In genomic region chr5:138491669-138492551, GRCh38 we compare ENCODE assay signal across 8 cellular contexts. TPM values are rescaled to one million over a fixed set of nuclear protein-coding genes. Genes with fewer than 3 reads are reported as not detected.
DNase-seq lines count a peak whose midpoint lies in the region; ATAC-seq lines count a peak whose summit lies in the region.

No MANE protein-coding gene starts in this region.

- H2BK120ac ChIP-seq in mesenchymal stem cell (ENCODE audit: low read depth, low read length): peak overlapping the region; percentile 81

- H4K8ac ChIP-seq in mesenchymal stem cell (ENCODE audit: low read length): peak overlapping the region; percentile 92

- H3K27ac ChIP-seq in effector memory CD4-positive, alpha-beta T cell (ENCODE audit: insufficient read depth, low read length, poor library complexity, severe bottlenecking): no peak overlapping the region
- H3K27ac ChIP-seq in mesenchymal stem cell (ENCODE audit: low read length, poor library complexity, severe bottlenecking): no peak overlapping the region

- peak overlapping the region; percentile 79 for H2AFZ ChIP-seq in mesenchymal stem cell (ENCODE audit: low read depth, low read length)

- DNase-seq in AML-193 (lab: John Stamatoyannopoulos, UW) (peak; percentile 75 to 78), GM19238 (ENCODE audit: insufficient read length, low spot score) (peak; percentile 89), NCI-H69 (lab: John Stamatoyannopoulos, UW) (peak; percentile 95), mesenchymal stem cell (peak; percentile 92)
- DNase-seq in activated CD8-positive, alpha-beta memory T cell treated with anti-CD3 and anti-CD28 coated beads for 24 hours: peak; percentile 88
- peak; percentile 76 to 82 (median 77) for DNase-seq in effector memory CD4-positive, alpha-beta T cell
- DNase-seq in stimulated activated CD4-positive, alpha-beta T cell treated with anti-CD3 and anti-CD28 coated beads, TNF-alpha, amount 100 ng/mL, for 48 hours (ENCODE audit: low read depth in 3 of 3): peak; percentile 67 to 80 (median 69)

- peaks cover 22% of the 10 kb centered on the region for H3K4me1 ChIP-seq in effector memory CD4-positive, alpha-beta T cell (ENCODE audit: control insufficient read depth, insufficient read depth, low read length, poor library complexity, severe bottlenecking)
- peaks cover 20% of the 10 kb centered on the region for H3K4me1 ChIP-seq in mesenchymal stem cell (ENCODE audit: control insufficient read depth, insufficient read depth, low read depth, low read length)

- peak overlapping the region; percentile 93 for H2BK15ac ChIP-seq in mesenchymal stem cell (ENCODE audit: low read depth, poor library complexity, severe bottlenecking)

- WGBS in mesenchymal stem cell: 6% methylated on average over 68 of the region's 93 CpGs

- peak overlapping the region in 1 of 2 experiments; percentile 84 for H3K23ac ChIP-seq in mesenchymal stem cell (ENCODE audit: low read length in 2 of 2)

- peak overlapping the region; percentile 87 for H4K91ac ChIP-seq in mesenchymal stem cell (ENCODE audit: low read length)

- peak overlapping the region; percentile 83 for H3K9ac ChIP-seq in mesenchymal stem cell (ENCODE audit: low read length)

- peaks cover 9% of the 10 kb centered on the region for H3K27me3 ChIP-seq in effector memory CD4-positive, alpha-beta T cell (replicated peaks; ENCODE audit: control insufficient read depth, insufficient read depth, low read length, poor library complexity, severe bottlenecking)
- H3K27me3 ChIP-seq in mesenchymal stem cell (ENCODE audit: control insufficient read depth in 1 of 2, insufficient read depth in 1 of 2, low read length in 2 of 2): peaks cover 22 to 36% of the 10 kb centered on the region in 2 experiments

- peak overlapping the region; percentile 98 for H3K4me2 ChIP-seq in mesenchymal stem cell (ENCODE audit: low read length, poor library complexity, severe bottlenecking)

- H3K4ac ChIP-seq in mesenchymal stem cell (ENCODE audit: low read depth in 1 of 2, low read length in 2 of 2): peak overlapping the region; percentile 13 to 72

- no peaks in the 10 kb centered on the region for H3K9me3 ChIP-seq in effector memory CD4-positive, alpha-beta T cell (ENCODE audit: control insufficient read depth, low read length)
- no peaks in the 10 kb centered on the region for H3K9me3 ChIP-seq in mesenchymal stem cell (ENCODE audit: control insufficient read depth, low read length)

- H3K14ac ChIP-seq in mesenchymal stem cell (ENCODE audit: low read length in 2 of 2): no peak overlapping the region

- peak; percentile 72 for ATAC-seq in HG03378 (IDR thresholded peaks at IDR 0.05; ENCODE audit: unreplicated experiment)

- no peak overlapping the region for H2BK5ac ChIP-seq in mesenchymal stem cell (ENCODE audit: low read depth, low read length, poor library complexity, severe bottlenecking)

- H2BK12ac ChIP-seq in mesenchymal stem cell (ENCODE audit: low read length in 2 of 2): peak overlapping the region in 1 of 2 experiments; percentile 73

- H3K79me1 ChIP-seq in mesenchymal stem cell (replicated peaks; ENCODE audit: low read length, poor library complexity, severe bottlenecking): no peaks in the 10 kb centered on the region

- no peaks in the 10 kb centered on the region for H3K36me3 ChIP-seq in effector memory CD4-positive, alpha-beta T cell (ENCODE audit: control insufficient read depth, insufficient read depth, low read length)
- H3K36me3 ChIP-seq in mesenchymal stem cell (ENCODE audit: control insufficient read depth in 1 of 2, insufficient read depth in 2 of 2, low read depth in 1 of 2, low read length in 2 of 2): no peaks in the 10 kb centered on the region

- peak overlapping the region; percentile 56 for H3K4me3 ChIP-seq in effector memory CD4-positive, alpha-beta T cell (ENCODE audit: insufficient read depth, low read depth, low read length, poor library complexity, severe bottlenecking)
- peak overlapping the region; percentile 60 to 74 for H3K4me3 ChIP-seq in mesenchymal stem cell (ENCODE audit: insufficient read depth in 1 of 2, low read depth in 1 of 2, low read length in 2 of 2)

- H2AK5ac ChIP-seq in mesenchymal stem cell (ENCODE audit: low read length, severe bottlenecking): no peak overlapping the region

- peak overlapping the region; percentile 80 to 87 for H3K18ac ChIP-seq in mesenchymal stem cell (ENCODE audit: low read depth in 1 of 2, low read length in 2 of 2)

RNA-seq across cellular contexts. Expression of gene EGR1, which starts 26.6 kb away (rescaled TPM):
- polyA plus RNA-seq in mesenchymal stem cell (2013, experiment 1 of 2): 459 TPM
- 434 TPM for polyA plus RNA-seq in mesenchymal stem cell (2013, experiment 2 of 2)

RNA-seq across cellular contexts. Expression of gene ETF1, which starts 51.1 kb away (rescaled TPM):
- 93.4 TPM for polyA plus RNA-seq in mesenchymal stem cell (2013, experiment 1 of 2)
- 96.7 TPM for polyA plus RNA-seq in mesenchymal stem cell (2013, experiment 2 of 2)

RNA-seq across cellular contexts. Expression of gene REEP2, which starts 53.1 kb away (rescaled TPM):
- 9.4 TPM for polyA plus RNA-seq in mesenchymal stem cell (2013, experiment 1 of 2)
- polyA plus RNA-seq in mesenchymal stem cell (2013, experiment 2 of 2): 9.3 TPM
